ENCODE assay signal across 1 cellular context in genomic region chr9:4662108-4662988, GRCh38.
TF ChIP-seq lines count a peak whose summit lies in the region.

Gene PLPP6, plus strand, starts transcription at chr9:4662294. Its CDS starts 82 bp downstream, at chr9:4662376.

TF ChIP-seq in K562, 482 proteins besides CTCF, POLR2A, EP300 and RAD21 (continued from another document and continues in another):
- no peak for TF ChIP-seq CUX1 (CRISPR knock-in tag; IDR thresholded peaks at IDR 0.05)
- TF ChIP-seq, protein P1, sequence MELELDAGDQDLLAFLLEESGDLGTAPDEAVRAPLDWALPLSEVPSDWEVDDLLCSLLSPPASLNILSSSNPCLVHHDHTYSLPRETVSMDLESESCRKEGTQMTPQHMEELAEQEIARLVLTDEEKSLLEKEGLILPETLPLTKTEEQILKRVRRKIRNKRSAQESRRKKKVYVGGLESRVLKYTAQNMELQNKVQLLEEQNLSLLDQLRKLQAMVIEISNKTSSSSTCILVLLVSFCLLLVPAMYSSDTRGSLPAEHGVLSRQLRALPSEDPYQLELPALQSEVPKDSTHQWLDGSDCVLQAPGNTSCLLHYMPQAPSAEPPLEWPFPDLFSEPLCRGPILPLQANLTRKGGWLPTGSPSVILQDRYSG (tag; conservative IDR thresholded peaks at IDR 0.05; ENCODE audit: low read depth) = no peak
- TF ChIP-seq PML (IDR thresholded peaks at IDR 0.05; ENCODE audit: low read length) = 0 out of 2 replicates have a peak, but pooled peaks have one; percentile 30
- peak; percentile 66 for TF ChIP-seq POLR2B (IDR thresholded peaks at IDR 0.05; ENCODE audit: low read depth, partially characterized antibody)
- TF ChIP-seq, protein P2, sequence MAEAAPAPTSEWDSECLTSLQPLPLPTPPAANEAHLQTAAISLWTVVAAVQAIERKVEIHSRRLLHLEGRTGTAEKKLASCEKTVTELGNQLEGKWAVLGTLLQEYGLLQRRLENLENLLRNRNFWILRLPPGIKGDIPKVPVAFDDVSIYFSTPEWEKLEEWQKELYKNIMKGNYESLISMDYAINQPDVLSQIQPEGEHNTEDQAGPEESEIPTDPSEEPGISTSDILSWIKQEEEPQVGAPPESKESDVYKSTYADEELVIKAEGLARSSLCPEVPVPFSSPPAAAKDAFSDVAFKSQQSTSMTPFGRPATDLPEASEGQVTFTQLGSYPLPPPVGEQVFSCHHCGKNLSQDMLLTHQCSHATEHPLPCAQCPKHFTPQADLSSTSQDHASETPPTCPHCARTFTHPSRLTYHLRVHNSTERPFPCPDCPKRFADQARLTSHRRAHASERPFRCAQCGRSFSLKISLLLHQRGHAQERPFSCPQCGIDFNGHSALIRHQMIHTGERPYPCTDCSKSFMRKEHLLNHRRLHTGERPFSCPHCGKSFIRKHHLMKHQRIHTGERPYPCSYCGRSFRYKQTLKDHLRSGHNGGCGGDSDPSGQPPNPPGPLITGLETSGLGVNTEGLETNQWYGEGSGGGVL (CRISPR knock-in tag; IDR thresholded peaks at IDR 0.05) = no peak
- no peak for TF ChIP-seq U2AF1 (optimal IDR thresholded peaks at IDR 0.05; ENCODE audit: low read depth, low read length)
- TF ChIP-seq ZC3H8 (IDR thresholded peaks at IDR 0.05) = no peak
- no peak for TF ChIP-seq POLR3G (IDR thresholded peaks at IDR 0.05; ENCODE audit: extremely low read depth, insufficient read length, insufficient replicate concordance)
- TF ChIP-seq ZNF197 (CRISPR knock-in tag; IDR thresholded peaks at IDR 0.05; ENCODE audit: low read depth) = no peak
- no peak for TF ChIP-seq TAF7 (tag; IDR thresholded peaks at IDR 0.05)
- TF ChIP-seq POLR2AphosphoS5 (IDR thresholded peaks at IDR 0.05; ENCODE audit: control insufficient read depth, insufficient read depth, low read depth, low read length) = 0 out of 2 replicates have a peak, but pooled peaks have one; percentile 46
- no peak for TF ChIP-seq SMAD1 (IDR thresholded peaks at IDR 0.05; ENCODE audit: low read depth, low read length, partially characterized antibody)
- TF ChIP-seq ZNF232 (CRISPR knock-in tag; IDR thresholded peaks at IDR 0.05) = no peak
- TF ChIP-seq NFATC3 (IDR thresholded peaks at IDR 0.05) = no peak
- TF ChIP-seq, protein P3, sequence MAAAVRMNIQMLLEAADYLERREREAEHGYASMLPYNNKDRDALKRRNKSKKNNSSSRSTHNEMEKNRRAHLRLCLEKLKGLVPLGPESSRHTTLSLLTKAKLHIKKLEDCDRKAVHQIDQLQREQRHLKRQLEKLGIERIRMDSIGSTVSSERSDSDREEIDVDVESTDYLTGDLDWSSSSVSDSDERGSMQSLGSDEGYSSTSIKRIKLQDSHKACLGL (CRISPR knock-in tag; IDR thresholded peaks at IDR 0.05; ENCODE audit: borderline replicate concordance, poor library complexity, severe bottlenecking) = no peak
- TF ChIP-seq, protein P4, sequence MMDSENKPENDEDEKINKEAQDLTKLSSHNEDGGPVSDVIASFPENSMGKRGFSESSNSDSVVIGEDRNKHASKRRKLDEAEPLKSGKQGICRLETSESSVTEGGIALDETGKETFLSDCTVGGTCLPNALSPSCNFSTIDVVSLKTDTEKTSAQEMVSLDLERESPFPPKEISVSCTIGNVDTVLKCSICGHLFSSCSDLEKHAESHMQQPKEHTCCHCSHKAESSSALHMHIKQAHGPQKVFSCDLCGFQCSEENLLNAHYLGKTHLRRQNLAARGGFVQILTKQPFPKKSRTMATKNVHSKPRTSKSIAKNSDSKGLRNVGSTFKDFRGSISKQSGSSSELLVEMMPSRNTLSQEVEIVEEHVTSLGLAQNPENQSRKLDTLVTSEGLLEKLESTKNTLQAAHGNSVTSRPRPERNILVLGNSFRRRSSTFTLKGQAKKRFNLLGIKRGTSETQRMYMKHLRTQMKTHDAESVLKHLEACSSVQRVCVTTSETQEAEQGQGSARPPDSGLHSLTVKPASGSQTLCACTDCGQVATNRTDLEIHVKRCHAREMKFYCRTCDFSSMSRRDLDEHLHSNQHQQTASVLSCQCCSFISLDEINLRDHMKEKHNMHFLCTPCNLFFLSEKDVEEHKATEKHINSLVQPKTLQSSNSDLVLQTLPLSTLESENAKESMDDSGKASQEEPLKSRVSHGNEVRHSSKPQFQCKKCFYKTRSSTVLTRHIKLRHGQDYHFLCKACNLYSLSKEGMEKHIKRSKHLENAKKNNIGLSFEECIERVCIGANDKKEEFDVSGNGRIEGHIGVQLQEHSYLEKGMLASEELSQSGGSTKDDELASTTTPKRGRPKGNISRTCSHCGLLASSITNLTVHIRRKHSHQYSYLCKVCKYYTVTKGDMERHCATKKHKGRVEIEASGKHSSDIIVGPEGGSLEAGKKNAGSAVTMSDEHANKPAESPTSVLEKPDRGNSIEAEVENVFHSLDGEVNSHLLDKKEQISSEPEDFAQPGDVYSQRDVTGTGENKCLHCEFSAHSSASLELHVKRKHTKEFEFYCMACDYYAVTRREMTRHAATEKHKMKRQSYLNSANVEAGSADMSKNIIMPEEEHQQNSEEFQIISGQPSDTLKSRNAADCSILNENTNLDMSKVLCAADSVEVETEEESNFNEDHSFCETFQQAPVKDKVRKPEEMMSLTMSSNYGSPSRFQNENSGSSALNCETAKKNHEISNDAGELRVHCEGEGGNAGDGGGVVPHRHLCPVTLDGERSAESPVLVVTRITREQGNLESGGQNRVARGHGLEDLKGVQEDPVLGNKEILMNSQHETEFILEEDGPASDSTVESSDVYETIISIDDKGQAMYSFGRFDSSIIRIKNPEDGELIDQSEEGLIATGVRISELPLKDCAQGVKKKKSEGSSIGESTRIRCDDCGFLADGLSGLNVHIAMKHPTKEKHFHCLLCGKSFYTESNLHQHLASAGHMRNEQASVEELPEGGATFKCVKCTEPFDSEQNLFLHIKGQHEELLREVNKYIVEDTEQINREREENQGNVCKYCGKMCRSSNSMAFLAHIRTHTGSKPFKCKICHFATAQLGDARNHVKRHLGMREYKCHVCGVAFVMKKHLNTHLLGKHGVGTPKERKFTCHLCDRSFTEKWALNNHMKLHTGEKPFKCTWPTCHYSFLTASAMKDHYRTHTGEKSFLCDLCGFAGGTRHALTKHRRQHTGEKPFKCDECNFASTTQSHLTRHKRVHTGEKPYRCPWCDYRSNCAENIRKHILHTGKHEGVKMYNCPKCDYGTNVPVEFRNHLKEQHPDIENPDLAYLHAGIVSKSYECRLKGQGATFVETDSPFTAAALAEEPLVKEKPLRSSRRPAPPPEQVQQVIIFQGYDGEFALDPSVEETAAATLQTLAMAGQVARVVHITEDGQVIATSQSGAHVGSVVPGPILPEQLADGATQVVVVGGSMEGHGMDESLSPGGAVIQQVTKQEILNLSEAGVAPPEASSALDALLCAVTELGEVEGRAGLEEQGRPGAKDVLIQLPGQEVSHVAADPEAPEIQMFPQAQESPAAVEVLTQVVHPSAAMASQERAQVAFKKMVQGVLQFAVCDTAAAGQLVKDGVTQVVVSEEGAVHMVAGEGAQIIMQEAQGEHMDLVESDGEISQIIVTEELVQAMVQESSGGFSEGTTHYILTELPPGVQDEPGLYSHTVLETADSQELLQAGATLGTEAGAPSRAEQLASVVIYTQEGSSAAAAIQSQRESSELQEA (IDR thresholded peaks at IDR 0.05; ENCODE audit: low read depth) = no peak
- peak; percentile 89 for TF ChIP-seq GABPA (tag; conservative IDR thresholded peaks at IDR 0.05; ENCODE audit: low read depth)
- no peak; the same call in 1 of the 2 replicates for TF ChIP-seq SMAD4 (CRISPR knock-in tag; conservative IDR thresholded peaks at IDR 0.05)
- no peak for TF ChIP-seq ATF3 (IDR thresholded peaks at IDR 0.05)
- TF ChIP-seq ATF3 (CRISPR knock-in tag; conservative IDR thresholded peaks at IDR 0.05) = no peak
- no peak for TF ChIP-seq IFI16 (CRISPR knock-in tag; IDR thresholded peaks at IDR 0.05)
- TF ChIP-seq, protein P5, sequence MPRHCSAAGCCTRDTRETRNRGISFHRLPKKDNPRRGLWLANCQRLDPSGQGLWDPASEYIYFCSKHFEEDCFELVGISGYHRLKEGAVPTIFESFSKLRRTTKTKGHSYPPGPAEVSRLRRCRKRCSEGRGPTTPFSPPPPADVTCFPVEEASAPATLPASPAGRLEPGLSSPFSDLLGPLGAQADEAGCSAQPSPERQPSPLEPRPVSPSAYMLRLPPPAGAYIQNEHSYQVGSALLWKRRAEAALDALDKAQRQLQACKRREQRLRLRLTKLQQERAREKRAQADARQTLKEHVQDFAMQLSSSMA (CRISPR knock-in tag; IDR thresholded peaks at IDR 0.05) = no peak
